ENCODE assay signal across 7 cellular contexts in the genomic region with DNA sequence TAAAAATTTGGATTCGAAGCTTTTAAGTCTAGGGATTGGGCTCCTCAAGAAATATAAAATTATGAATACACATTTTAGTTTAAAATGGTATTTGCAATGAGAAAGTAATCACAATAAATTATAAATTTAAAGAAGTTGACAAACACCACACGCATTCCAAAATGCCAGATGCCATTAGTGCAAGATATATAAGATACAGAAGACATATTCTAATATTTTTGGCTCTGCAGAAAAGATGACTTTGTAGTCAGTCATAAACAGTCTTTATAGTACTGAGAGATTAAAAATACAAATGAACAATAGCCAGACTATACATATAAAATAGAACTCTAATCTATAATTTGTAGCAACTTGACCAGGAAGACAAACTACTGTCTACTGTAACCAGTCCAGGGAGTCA.
"Had no signal": no experiment of that assay in that cellular context is flagged by ENCODE, and none has a peak within 500 bp of the region (broad histone marks: within the 10 kb centered on the region; RNA-seq: fewer than 3 reads in every experiment).

No MANE protein-coding gene starts in this region.

- ATAC-seq: HepG2, K562 had no signal

- H3K27ac ChIP-seq: HL-60 had no signal

- FAIRE-seq: HepG2, HTR-8/SVneo, K562 had no signal

- H3K4me3 ChIP-seq: K562 had no signal

- DNase-seq: IMR-90, KBM-7, KG1 had no signal
